Comparison of ENCODE assay signal across 8 cellular contexts in genomic region chr1:108199231-108199657, GRCh38. TPM values are rescaled to one million over a fixed set of nuclear protein-coding genes. Genes with fewer than 3 reads are reported as not detected.
DNase-seq lines count a peak whose midpoint lies in the region; ATAC-seq and TF ChIP-seq lines count a peak whose summit lies in the region.

No MANE protein-coding gene starts in this region.

- peaks cover 2% of the 10 kb centered on the region for H3K27me3 Mint-ChIP-seq in activated CD8-positive, alpha-beta memory T cell treated with anti-CD3 and anti-CD28 coated beads, Interleukin-2, amount 10 ng/mL, durations not matched to agents 7 days and 5 days
- no peaks in the 10 kb centered on the region for H3K27me3 Mint-ChIP-seq in chondrocyte (ENCODE audit: low read depth)

- H3K36me3 Mint-ChIP-seq in activated CD8-positive, alpha-beta memory T cell treated with anti-CD3 and anti-CD28 coated beads, Interleukin-2, amount 10 ng/mL, durations not matched to agents 7 days and 5 days: peaks cover 44% of the 10 kb centered on the region
- peaks cover 17% of the 10 kb centered on the region for H3K36me3 Mint-ChIP-seq in chondrocyte (ENCODE audit: low read depth)

- DNase-seq in activated CD8-positive, alpha-beta memory T cell treated with anti-CD3 and anti-CD28 coated beads, Interleukin-2, amount 10 ng/mL, durations not matched to agents 7 days and 5 days: no peak
- no peak for DNase-seq in activated CD8-positive, alpha-beta memory T cell treated with anti-CD3 and anti-CD28 coated beads, Interleukin-2, amount 50 U/mL, for 4 hours
- peak; percentile 16 for DNase-seq in NOMO-1 treated with dmso at 0.1 percent for 144 hours (lab: John Stamatoyannopoulos, UW; ENCODE audit: unreplicated experiment)
- DNase-seq in chondrocyte (ENCODE audit: low spot score): no peak
- DNase-seq in left colon: peak; percentile 7 to 31
- no peak for DNase-seq in suprapubic skin (ENCODE audit: low spot score in 2 of 2)

- H3K4me1 Mint-ChIP-seq in activated CD8-positive, alpha-beta memory T cell treated with anti-CD3 and anti-CD28 coated beads, Interleukin-2, amount 10 ng/mL, durations not matched to agents 7 days and 5 days: peaks cover 38% of the 10 kb centered on the region
- H3K4me1 Mint-ChIP-seq in chondrocyte (ENCODE audit: low read depth): peaks cover 48% of the 10 kb centered on the region

- peak overlapping the region; percentile 90 for H3K4me3 Mint-ChIP-seq in activated CD8-positive, alpha-beta memory T cell treated with anti-CD3 and anti-CD28 coated beads, Interleukin-2, amount 10 ng/mL, durations not matched to agents 7 days and 5 days
- H3K4me3 Mint-ChIP-seq in chondrocyte (ENCODE audit: unreplicated experiment): peak overlapping the region; percentile 91

- CTCF ChIA-PET in activated CD8-positive, alpha-beta memory T cell treated with anti-CD3 and anti-CD28 coated beads, Interleukin-2, amount 10 ng/mL, durations not matched to agents 7 days and 5 days (lab: Charles Lee): interaction anchor here (1.8 to 3.8 kb wide), 2 partner anchors 12 to 14 kb away, joined by 4 to 23 read pairs; no protein-coding TSS in a partner anchor

- peaks cover 25% of the 10 kb centered on the region for H3K4me1 ChIP-seq in suprapubic skin

- H3K4me3 ChIP-seq in suprapubic skin: peak overlapping the region; percentile 82

- no peak for TF ChIP-seq EP300 in suprapubic skin (IDR thresholded peaks at IDR 0.05)

- H3K27ac Mint-ChIP-seq in activated CD8-positive, alpha-beta memory T cell treated with anti-CD3 and anti-CD28 coated beads, Interleukin-2, amount 10 ng/mL, durations not matched to agents 7 days and 5 days: peak overlapping the region; percentile 87
- H3K27ac Mint-ChIP-seq in chondrocyte (ENCODE audit: unreplicated experiment): peak overlapping the region; percentile 91

- no peaks in the 10 kb centered on the region for H3K9me3 ChIP-seq in suprapubic skin

- TF ChIP-seq POLR2A in suprapubic skin (IDR thresholded peaks at IDR 0.05): no peak

- intact Hi-C loops in left colon (cut with DNase I, micrococcal nuclease): no loop called here

- 3% methylated on average over 9 of the region's 9 CpGs for WGBS in suprapubic skin

- peaks cover 7% of the 10 kb centered on the region for H3K36me3 ChIP-seq in suprapubic skin

- peak; percentile 9 for TF ChIP-seq CTCF in chondrocyte (IDR thresholded peaks at IDR 0.05)
- no peak for TF ChIP-seq CTCF in suprapubic skin (IDR thresholded peaks at IDR 0.05)

- no peaks in the 10 kb centered on the region for H3K27me3 ChIP-seq in suprapubic skin

- no peak for ATAC-seq in activated CD8-positive, alpha-beta memory T cell treated with anti-CD3 and anti-CD28 coated beads, Interleukin-2, amount 10 ng/mL, durations not matched to agents 7 days and 5 days
- ATAC-seq in left colon: peak; percentile 70
- ATAC-seq in GM18870 (IDR thresholded peaks at IDR 0.05; ENCODE audit: unreplicated experiment): no peak
- ATAC-seq in GM21529 (IDR thresholded peaks at IDR 0.05; ENCODE audit: unreplicated experiment): no peak

- H3K9me3 Mint-ChIP-seq in activated CD8-positive, alpha-beta memory T cell treated with anti-CD3 and anti-CD28 coated beads, Interleukin-2, amount 10 ng/mL, durations not matched to agents 7 days and 5 days (ENCODE audit: low read depth): peaks cover 4% of the 10 kb centered on the region
- H3K9me3 Mint-ChIP-seq in chondrocyte (ENCODE audit: low read depth): peaks cover 5% of the 10 kb centered on the region

- peak overlapping the region; percentile 91 for H3K27ac ChIP-seq in suprapubic skin

RNA-seq across cellular contexts. Expression of gene SLC25A24, which starts 0.9 kb away (rescaled TPM):
- total RNA-seq in activated CD8-positive, alpha-beta memory T cell treated with anti-CD3 and anti-CD28 coated beads, Interleukin-2, amount 10 ng/mL, durations not matched to agents 7 days and 5 days: 10 to 100 TPM; 24.8 to 25.7 TPM
- total RNA-seq in chondrocyte (40.9 to 43.4 TPM (median 42.7 TPM) in 3 replicates), left colon (10 to 100 TPM; 81.2 to 89.0 TPM), suprapubic skin (10 to 100 TPM; 13.6 to 17.7 (median 16.2) TPM)

RNA-seq across cellular contexts. Expression of gene NBPF4, which starts 44.6 kb away (rescaled TPM):
- total RNA-seq in activated CD8-positive, alpha-beta memory T cell treated with anti-CD3 and anti-CD28 coated beads, Interleukin-2, amount 10 ng/mL, durations not matched to agents 7 days and 5 days: under 1 TPM in 1 of 2 experiments, not detected in 1; 0.15 TPM
- total RNA-seq in chondrocyte: not detected in 3 replicates
- under 1 TPM in 1 of 2 donors, not detected in 1; 0.53 TPM for total RNA-seq in left colon
- not detected for total RNA-seq in suprapubic skin

Comparison
In these comparisons a context has a peak if more than half of its experiments do, and no peak if none do; other contexts are left out.
1. DNase-seq: peak in NOMO-1 treated with dmso at 0.1 percent for 144 hours (single experiment) and left colon (2 of 2); none in activated CD8-positive, alpha-beta memory T cell treated with anti-CD3 and anti-CD28 coated beads, Interleukin-2, amount 10 ng/mL, durations not matched to agents 7 days and 5 days (single experiment), activated CD8-positive, alpha-beta memory T cell treated with anti-CD3 and anti-CD28 coated beads, Interleukin-2, amount 50 U/mL, for 4 hours (single experiment), chondrocyte (single experiment) and suprapubic skin (0 of 2).